8 cellular contexts compared by ENCODE assay signal in genomic region chr17:68085751-68086445, GRCh38. TPM values are rescaled to one million over a fixed set of nuclear protein-coding genes. Genes with fewer than 3 reads are reported as not detected.
A peak's percentile ranks its signal among the peaks of the same experiment; 100 is the strongest.
DNase-seq lines count a peak whose midpoint lies in the region; ATAC-seq, FAIRE-seq and TF ChIP-seq lines count a peak whose summit lies in the region.
"Had no signal": no experiment of that assay in that cellular context is flagged by ENCODE, and none has a peak within 500 bp of the region (broad histone marks: within the 10 kb centered on the region; RNA-seq: fewer than 3 reads in every experiment).

No MANE protein-coding gene starts in this region.

- TF ChIP-seq CTCF in colonic mucosa (IDR thresholded peaks at IDR 0.05) = no peak
- no peak for TF ChIP-seq CTCF in pancreas (IDR thresholded peaks at IDR 0.05)

- H3K4me3 ChIP-seq in colonic mucosa (no peak overlapping the region), pancreas (no peak overlapping the region)

- no peaks in the 10 kb centered on the region for H3K27me3 ChIP-seq in colonic mucosa
- H3K27me3 ChIP-seq in pancreas = no peaks in the 10 kb centered on the region

- peaks cover 8% of the 10 kb centered on the region for H3K4me1 ChIP-seq in colonic mucosa
- no peaks in the 10 kb centered on the region for H3K4me1 ChIP-seq in pancreas

- H3K36me3 ChIP-seq in colonic mucosa (no peaks in the 10 kb centered on the region), pancreas (no peaks in the 10 kb centered on the region)

- DNase-seq in GM19239 (ENCODE audit: insufficient read length, low spot score) (no peak), NCI-H82 (lab: John Stamatoyannopoulos, UW) (peak; percentile 8), colonic mucosa (peak; percentile 71), pancreas (no peak), COLO829 (ENCODE audit: low spot score) (no peak)
- DNase-seq: NCI-H2107 had no signal

- H3K27ac ChIP-seq in colonic mucosa = peak overlapping the region; percentile 86
- H3K27ac ChIP-seq in pancreas = no peak overlapping the region

- peak; percentile 85 for FAIRE-seq in GM19239 (lab: Jason Lieb, UNC)
- no peak for FAIRE-seq in pancreas (lab: Jason Lieb, UNC)

- intact Hi-C loops in colonic mucosa (cut with DNase I) (no loop called here), pancreas (cut with DNase I) (no loop called here)

- ATAC-seq in pancreas (peak in 3 of 4 donors; percentile 38 to 55 (median 44)), HG02571 (IDR thresholded peaks at IDR 0.05; ENCODE audit: unreplicated experiment) (no peak), GM19455 (IDR thresholded peaks at IDR 0.05; ENCODE audit: unreplicated experiment) (no peak)

- 67 to 72% methylated on average over 8 of the region's 8 CpGs for WGBS in pancreas, 2 donors

- H3K9me3 ChIP-seq in colonic mucosa (no peaks in the 10 kb centered on the region), pancreas (no peaks in the 10 kb centered on the region)

- H3K9ac ChIP-seq in colonic mucosa (ENCODE audit: low read depth in 2 of 2, low read length in 2 of 2) = peak overlapping the region in 1 of 2 donors; percentile 65

RNA-seq across cellular contexts. Expression of gene KPNA2, which starts 50.4 kb away (rescaled TPM):
- total RNA-seq in colonic mucosa (100 to 1,000 TPM in 1 of 2 donors, 10 to 100 TPM in 1; 43.2 to 143 TPM), pancreas (10 to 100 TPM in 2 of 6 donors, 1 to 10 TPM in 4; 3.3 to 10.5 (median 5.7) TPM)
- polyA plus RNA-seq in pancreas = 1 to 10 TPM; 4.4 to 7.4 TPM

Comparison
In these comparisons a context has a peak if more than half of its experiments do, and no peak if none do; other contexts are left out.
1. DNase-seq: peak in NCI-H82 (single experiment) and colonic mucosa (single experiment); none in GM19239 (single experiment), pancreas (0 of 6) and COLO829 (single experiment).
2. ATAC-seq: peak in pancreas (3 of 4); none in HG02571 (single experiment) and GM19455 (single experiment).